In the genomic region with DNA sequence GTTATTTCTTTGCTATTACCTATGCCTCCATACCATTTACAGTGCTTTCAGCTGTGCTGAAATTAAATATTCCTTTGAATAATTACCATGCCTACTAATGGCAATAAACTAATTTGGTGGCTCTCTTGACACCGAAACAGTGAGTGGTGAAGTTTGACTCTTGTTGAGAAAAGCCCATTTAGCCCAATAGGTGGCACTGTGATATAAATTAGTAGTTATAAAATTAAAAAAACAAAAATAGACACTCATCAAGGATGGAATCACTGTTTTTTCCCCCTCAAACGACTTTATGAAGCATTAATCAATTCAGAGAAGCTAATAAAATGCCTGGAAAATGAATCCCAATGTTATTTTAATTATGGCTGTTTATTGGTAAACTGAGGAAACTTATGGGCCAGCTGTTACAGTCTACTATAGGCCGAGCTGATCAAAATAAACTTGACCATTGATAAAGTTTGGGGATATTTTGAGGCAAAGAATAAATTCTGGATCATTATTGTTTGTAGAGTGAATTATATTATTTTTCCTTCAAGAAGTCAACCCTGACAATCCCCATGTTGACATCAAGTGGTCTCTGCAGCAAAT, we compare ENCODE assay signal across 9 cellular contexts.
DNase-seq lines count a peak whose midpoint lies in the region; ATAC-seq, FAIRE-seq and TF ChIP-seq lines count a peak whose summit lies in the region.
"Had no signal": no experiment of that assay in that cellular context is flagged by ENCODE, and none has a peak within 500 bp of the region (broad histone marks: within the 10 kb centered on the region; RNA-seq: fewer than 3 reads in every experiment).

No MANE protein-coding gene starts in this region.

- no peak overlapping the region for H4K91ac ChIP-seq in H1 (replicated peaks; ENCODE audit: insufficient read length, low read length)

- POLR2A ChIA-PET in H1 (lab: Charles Lee; ENCODE audit: partially characterized antibody): no interaction called here

- no peak overlapping the region for H2BK5ac ChIP-seq in H1 (ENCODE audit: low read depth, low read length)

- CTCF ChIA-PET in H1 (lab: Charles Lee; ENCODE audit: partially characterized antibody): interaction anchor here (0.9 to 2.6 kb wide), 9 partner anchors 9 to 523 kb away, joined by 3 to 12 read pairs (median 4); no protein-coding TSS in a partner anchor

- ATAC-seq in psoas muscle: no peak
- no peak for ATAC-seq in natural killer cell treated with Interleukin-12 subunit alpha and Interleukin-12 subunit beta and Interleukin-15 and Interleukin-18, amount 100 ng/mL, for 72 hours
- ATAC-seq in GM19395 (IDR thresholded peaks at IDR 0.05; ENCODE audit: unreplicated experiment): no peak

- no peak overlapping the region for H3K18ac ChIP-seq in H1 (ENCODE audit: extremely low read depth, low read length)

- TF ChIP-seq RAD21 in H1 (IDR thresholded peaks at IDR 0.05 in 1 of 2, conservative IDR thresholded peaks at IDR 0.05 in 1 of 2; ENCODE audit: low read depth in 2 of 2, low read length in 2 of 2): peak; percentile 48 to 50

- H2BK15ac ChIP-seq in H1 (ENCODE audit: low read length): no peak overlapping the region

- H3K79me2 ChIP-seq in H1 (ENCODE audit: control insufficient read depth in 1 of 2, insufficient read depth in 2 of 2, low read length in 2 of 2): no peaks in the 10 kb centered on the region

- no peak overlapping the region for H2AK5ac ChIP-seq in H1 (ENCODE audit: low read depth, low read length)

- H3K14ac ChIP-seq in H1 (ENCODE audit: insufficient read length): no peak overlapping the region

- H3K56ac ChIP-seq in H1 (replicated peaks; ENCODE audit: insufficient read length, low read depth, low read length): no peak overlapping the region

- H3K23me2 ChIP-seq in H1 (ENCODE audit: low read depth, low read length): no peaks in the 10 kb centered on the region

- H2AFZ ChIP-seq in H1 (ENCODE audit: low read length): no peak overlapping the region

- 61% methylated on average over 3 of the region's 3 CpGs; no CpG with 5 or more reads in 1 of the 2 experiments for WGBS in H1 (ENCODE audit: extremely low coverage in 1 of 2, insufficient coverage in 1 of 2, insufficient read length in 1 of 2, insufficient replicate concordance in 2 of 2, low coverage in 1 of 2, low lambda C conversion rate in 2 of 2, missing lambda C conversion rate in 1 of 2), 2 experiments
- 45 to 46% (median 46%) methylated on average over 3 of the region's 3 CpGs for WGBS in psoas muscle, 3 donors

- H3K27ac Mint-ChIP-seq in natural killer cell treated with Interleukin-12 subunit alpha and Interleukin-12 subunit beta and Interleukin-15 and Interleukin-18, amount 100 ng/mL, for 72 hours: no peak overlapping the region

- H3K27ac ChIP-seq in H1 (ENCODE audit: low read depth, low read length): no peak overlapping the region
- no peak overlapping the region for H3K27ac ChIP-seq in psoas muscle

- no peaks in the 10 kb centered on the region for H3K36me3 ChIP-seq in H1 (ENCODE audit: control insufficient read depth in 2 of 4, insufficient read depth in 4 of 4, low read length in 3 of 4)
- no peaks in the 10 kb centered on the region for H3K36me3 ChIP-seq in psoas muscle (ENCODE audit: insufficient read depth in 1 of 2, low read depth in 1 of 2)

- no peak overlapping the region for H2BK20ac ChIP-seq in H1 (ENCODE audit: low read length)

- H3K23ac ChIP-seq in H1 (ENCODE audit: insufficient read length): no peak overlapping the region

- H4K8ac ChIP-seq in H1 (ENCODE audit: extremely low read depth, insufficient read depth, low read length): no peak overlapping the region

- intact Hi-C loops in psoas muscle (cut with DNase I): no loop called here

- no peak for TF ChIP-seq POLR2A in H1 (IDR thresholded peaks at IDR 0.05; ENCODE audit: control extremely low read depth in 1 of 2, low read depth in 2 of 2, low read length in 2 of 2)

- no peak overlapping the region for H4K5ac ChIP-seq in H1 (ENCODE audit: insufficient read length, low read depth, low read length)

- H3K36me3 Mint-ChIP-seq in natural killer cell treated with Interleukin-12 subunit alpha and Interleukin-12 subunit beta and Interleukin-15 and Interleukin-18, amount 100 ng/mL, for 72 hours: no peaks in the 10 kb centered on the region

- no peak overlapping the region for H2BK12ac ChIP-seq in H1 (ENCODE audit: low read depth, low read length)

- H3K27me3 ChIP-seq in H1 (replicated peaks in 1 of 4; ENCODE audit: control insufficient read depth in 3 of 4, extremely low read depth in 1 of 4, insufficient read depth in 3 of 4, low read length in 3 of 4): no peaks in the 10 kb centered on the region
- peaks cover 0 to 2% (median 0%) of the 10 kb centered on the region in 3 donors for H3K27me3 ChIP-seq in psoas muscle (ENCODE audit: insufficient read depth in 3 of 3, low read length in 2 of 3)

- FAIRE-seq in H1 (lab: Jason Lieb, UNC): no peak

- no peaks in the 10 kb centered on the region for H3K79me1 ChIP-seq in H1 (ENCODE audit: low read depth, low read length)

- no peak overlapping the region for H2BK120ac ChIP-seq in H1 (replicated peaks; ENCODE audit: low read depth, low read length)

- TF ChIP-seq EP300 in H1 (IDR thresholded peaks at IDR 0.05; ENCODE audit: borderline replicate concordance in 1 of 2, low read depth in 2 of 2, low read length in 2 of 2): no peak

- H3K27me3 Mint-ChIP-seq in natural killer cell treated with Interleukin-12 subunit alpha and Interleukin-12 subunit beta and Interleukin-15 and Interleukin-18, amount 100 ng/mL, for 72 hours: peaks cover 10 to 26% of the 10 kb centered on the region in 2 donors

- H3K4me1 ChIP-seq in H1 (replicated peaks in 1 of 4; ENCODE audit: control insufficient read depth in 3 of 4, insufficient read depth in 4 of 4, low read length in 3 of 4) (no peaks in the 10 kb centered on the region), psoas muscle (no peaks in the 10 kb centered on the region)

- H3K4ac ChIP-seq in H1 (replicated peaks; ENCODE audit: insufficient read length, low read depth, low read length): no peak overlapping the region

- H4K20me1 ChIP-seq in H1 (replicated peaks in 1 of 2; ENCODE audit: control insufficient read depth in 1 of 2, insufficient read depth in 2 of 2, low read length in 2 of 2): no peaks in the 10 kb centered on the region

- H3K4me3 Mint-ChIP-seq in natural killer cell treated with Interleukin-12 subunit alpha and Interleukin-12 subunit beta and Interleukin-15 and Interleukin-18, amount 100 ng/mL, for 72 hours: no peak overlapping the region

- H3K9me3 Mint-ChIP-seq in natural killer cell treated with Interleukin-12 subunit alpha and Interleukin-12 subunit beta and Interleukin-15 and Interleukin-18, amount 100 ng/mL, for 72 hours: no peaks in the 10 kb centered on the region

- H3K9me3 ChIP-seq in H1 (ENCODE audit: insufficient read depth in 2 of 2, low read depth in 1 of 2, low read length in 1 of 2): no peaks in the 10 kb centered on the region
- H3K9me3 ChIP-seq in psoas muscle: no peaks in the 10 kb centered on the region

- no peak overlapping the region for H3K4me3 ChIP-seq in H1 (ENCODE audit: extremely low read depth in 1 of 4, insufficient read depth in 2 of 4, low read depth in 3 of 4, low read length in 4 of 4)
- no peak overlapping the region for H3K4me3 ChIP-seq in psoas muscle

- TF ChIP-seq CTCF in H1 (IDR thresholded peaks at IDR 0.05; ENCODE audit: control extremely low read depth in 1 of 3, insufficient read depth in 1 of 3, low read depth in 1 of 3, low read length in 3 of 3): peak in 2 of 3 experiments; percentile 25 to 28; a peak in 2 of 4 replicates
- peak; percentile 14 for TF ChIP-seq CTCF in psoas muscle (IDR thresholded peaks at IDR 0.05)

- peak; percentile 35 for DNase-seq in DMS 273 (lab: John Stamatoyannopoulos, UW; ENCODE audit: unreplicated experiment)
- DNase-seq in DMS 273 treated with DMSO at 0.1 percent for 48 hours (lab: John Stamatoyannopoulos, UW): no peak
- peak; percentile 17 for DNase-seq in NCI-H460 (ENCODE audit: extremely low read depth, low read depth)
- DNase-seq in H1 (ENCODE audit: low read depth in 1 of 2, low spot score in 2 of 2): no peak
- DNase-seq in psoas muscle: no peak
- no peak for DNase-seq in stimulated activated CD4-positive, alpha-beta T cell treated with anti-CD3 and anti-CD28 coated beads, Interleukin-2, amount 100 ng/mL, for 24 hours
- no peak for DNase-seq in natural killer cell treated with Interleukin-12 subunit alpha and Interleukin-12 subunit beta and Interleukin-15 and Interleukin-18, amount 100 ng/mL, for 72 hours (ENCODE audit: low spot score)
- DNase-seq: T-helper 2 cell had no signal

- no peak overlapping the region for H3K9ac ChIP-seq in H1 (replicated peaks in 1 of 4; ENCODE audit: extremely low read depth in 1 of 4, low read depth in 3 of 4, low read length in 3 of 4)

- no peaks in the 10 kb centered on the region for H3K4me1 Mint-ChIP-seq in natural killer cell treated with Interleukin-12 subunit alpha and Interleukin-12 subunit beta and Interleukin-15 and Interleukin-18, amount 100 ng/mL, for 72 hours (ENCODE audit: low read depth in 2 of 2)

- H3K4me2 ChIP-seq in H1 (ENCODE audit: insufficient read depth in 1 of 2, low read depth in 2 of 2, low read length in 2 of 2): no peak overlapping the region

TF ChIP-seq in H1, 55 proteins besides CTCF, POLR2A, EP300 and RAD21:
- TF ChIP-seq FOSL1 (IDR thresholded peaks at IDR 0.05; ENCODE audit: insufficient read depth, low read depth, low read length): no peak
- no peak for TF ChIP-seq SIN3A (conservative IDR thresholded peaks at IDR 0.05 in 1 of 2, IDR thresholded peaks at IDR 0.05 in 1 of 2; ENCODE audit: low read depth in 1 of 2, low read length in 2 of 2)
- TF ChIP-seq ZNF274 (IDR thresholded peaks at IDR 0.05; ENCODE audit: borderline replicate concordance, extremely low read depth, low read length): no peak
- TF ChIP-seq JUND (IDR thresholded peaks at IDR 0.05; ENCODE audit: low read length): no peak
- no peak for TF ChIP-seq POU5F1 (IDR thresholded peaks at IDR 0.05; ENCODE audit: low read depth, low read length)
- TF ChIP-seq SRF (IDR thresholded peaks at IDR 0.05; ENCODE audit: low read depth, low read length): no peak
- no peak for TF ChIP-seq BRCA1 (IDR thresholded peaks at IDR 0.05; ENCODE audit: low read depth, low read length)
- no peak for TF ChIP-seq KDM5A (IDR thresholded peaks at IDR 0.05; ENCODE audit: low read length)

Comparison
In these comparisons a context has a peak if more than half of its experiments do, and no peak if none do; other contexts are left out.
1. DNase-seq: peak in DMS 273 (single experiment) and NCI-H460 (single experiment); none in DMS 273 treated with DMSO at 0.1 percent for 48 hours (single experiment), H1 (0 of 2), psoas muscle (0 of 2), stimulated activated CD4-positive, alpha-beta T cell treated with anti-CD3 and anti-CD28 coated beads, Interleukin-2, amount 100 ng/mL, for 24 hours (0 of 2) and natural killer cell treated with Interleukin-12 subunit alpha and Interleukin-12 subunit beta and Interleukin-15 and Interleukin-18, amount 100 ng/mL, for 72 hours (single experiment).